In the genomic region with DNA sequence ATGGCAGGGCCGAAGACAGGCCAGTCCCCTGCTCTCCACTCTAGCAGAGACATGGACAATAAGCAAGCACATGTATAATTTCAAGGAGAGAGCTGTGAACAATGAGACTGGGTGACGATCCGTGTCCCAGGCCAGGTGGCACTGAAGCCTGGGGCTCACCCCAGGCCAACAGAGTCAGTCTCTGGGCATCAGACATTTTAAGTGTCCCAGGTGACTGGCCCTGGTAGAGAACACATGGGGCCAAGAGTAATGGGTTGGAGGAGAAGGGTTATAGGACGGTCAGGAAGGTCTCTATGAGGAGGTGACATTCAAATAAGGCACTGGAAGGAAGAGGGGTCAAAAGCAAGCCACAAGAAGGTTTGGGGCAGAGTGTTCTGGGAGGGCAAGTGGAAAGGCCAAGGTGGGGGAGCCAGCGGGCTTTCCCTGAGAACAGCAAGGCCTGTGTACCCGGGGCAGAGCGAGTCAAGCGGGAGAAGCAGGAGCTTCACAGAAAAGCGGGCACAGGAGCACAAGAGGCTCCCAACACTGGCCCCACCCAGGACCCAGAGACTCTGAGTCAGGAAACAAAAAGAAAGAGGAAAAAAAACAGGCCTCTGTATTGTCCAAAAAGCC, we compare ENCODE assay signal across 11 cellular contexts. TPM values are rescaled to one million over a fixed set of nuclear protein-coding genes. Genes with fewer than 3 reads are reported as not detected.
DNase-seq lines count a peak whose midpoint lies in the region; ATAC-seq and TF ChIP-seq lines count a peak whose summit lies in the region.
"Had no signal": no experiment of that assay in that cellular context is flagged by ENCODE, and none has a peak within 500 bp of the region (broad histone marks: within the 10 kb centered on the region; RNA-seq: fewer than 3 reads in every experiment).

No MANE protein-coding gene starts in this region.

- no peak for TF ChIP-seq EP300 in upper lobe of left lung (IDR thresholded peaks at IDR 0.05)

- no peak overlapping the region for H3K4me2 ChIP-seq in mammary epithelial cell (ENCODE audit: insufficient read depth, low read depth, low read length)

- H3K9me3 Mint-ChIP-seq in activated naive CD8-positive, alpha-beta T cell treated with anti-CD3 and anti-CD28 coated beads, Interleukin-2, amount 50 U/mL, for 24 hours, result no peaks in the 10 kb centered on the region

- H3K9ac ChIP-seq in mammary epithelial cell (ENCODE audit: insufficient read depth, low read length) (no peak overlapping the region), muscle layer of colon (ENCODE audit: low read length) (peak overlapping the region; percentile 89)

- peak overlapping the region; percentile 87 for H3K4me3 Mint-ChIP-seq in activated naive CD8-positive, alpha-beta T cell treated with anti-CD3 and anti-CD28 coated beads, Interleukin-2, amount 50 U/mL, for 24 hours

- peaks cover 61% of the 10 kb centered on the region for H3K36me3 Mint-ChIP-seq in activated naive CD8-positive, alpha-beta T cell treated with anti-CD3 and anti-CD28 coated beads, Interleukin-2, amount 50 U/mL, for 24 hours (ENCODE audit: low read depth)

- no peaks in the 10 kb centered on the region for H3K27me3 ChIP-seq in breast epithelium
- H3K27me3 ChIP-seq in mammary epithelial cell (ENCODE audit: insufficient read depth, low read length), result no peaks in the 10 kb centered on the region
- H3K27me3 ChIP-seq in muscle layer of colon (ENCODE audit: control insufficient read depth in 1 of 2, insufficient read depth in 2 of 2, low read length in 2 of 2), result no peaks in the 10 kb centered on the region
- no peaks in the 10 kb centered on the region for H3K27me3 ChIP-seq in upper lobe of left lung
- H3K27me3 ChIP-seq in psoas muscle (ENCODE audit: insufficient read depth in 3 of 3, low read length in 2 of 3), result no peaks in the 10 kb centered on the region

- dilution Hi-C loops in mammary epithelial cell (cut with HindIII; ENCODE audit: low sequenced_read_pairs), result loop anchor here (5.0 kb wide), 1 partner anchor 47 kb away; no protein-coding TSS in a partner anchor

- peaks cover 81% of the 10 kb centered on the region for H3K4me1 Mint-ChIP-seq in activated naive CD8-positive, alpha-beta T cell treated with anti-CD3 and anti-CD28 coated beads, Interleukin-2, amount 50 U/mL, for 24 hours

- BruUV-seq in mammary epithelial cell (replicated peaks; lab: Mats Ljungman, UMichigan), result no TSS peak

- intact Hi-C loops in breast epithelium (cut with DNase I; ENCODE audit: low total_unique reads) (loop anchor here (1.0 kb wide), 1 partner anchor 17 kb away; no protein-coding TSS in a partner anchor), mammary epithelial cell (cut with micrococcal nuclease) (no loop called here), psoas muscle (cut with DNase I) (no loop called here)

- H3K79me2 ChIP-seq in mammary epithelial cell (ENCODE audit: insufficient read depth, low read length), result no peaks in the 10 kb centered on the region

- H3K9me3 ChIP-seq in breast epithelium (no peaks in the 10 kb centered on the region), mammary epithelial cell (replicated peaks; ENCODE audit: insufficient read depth, low read length) (no peaks in the 10 kb centered on the region), muscle layer of colon (ENCODE audit: low read length) (no peaks in the 10 kb centered on the region), upper lobe of left lung (no peaks in the 10 kb centered on the region), psoas muscle (no peaks in the 10 kb centered on the region)

- H3K27ac ChIP-seq in breast epithelium, result peak overlapping the region; percentile 87 to 97
- H3K27ac ChIP-seq in mammary epithelial cell (ENCODE audit: insufficient read depth, low read depth, low read length), result no peak overlapping the region
- H3K27ac ChIP-seq in muscle layer of colon (ENCODE audit: low read depth, low read length), result no peak overlapping the region
- H3K27ac ChIP-seq in upper lobe of left lung, result peak overlapping the region; percentile 87 to 95 (median 92)
- no peak overlapping the region for H3K27ac ChIP-seq in psoas muscle

- no peaks in the 10 kb centered on the region for H3K27me3 Mint-ChIP-seq in activated naive CD8-positive, alpha-beta T cell treated with anti-CD3 and anti-CD28 coated beads, Interleukin-2, amount 50 U/mL, for 24 hours

- no peak for ATAC-seq in activated naive CD8-positive, alpha-beta T cell treated with anti-CD3 and anti-CD28 coated beads, Interleukin-2, amount 50 U/mL, for 24 hours
- ATAC-seq in upper lobe of left lung (ENCODE audit: low FRiP score in 2 of 2) (no peak), psoas muscle (no peak), HG02678 (IDR thresholded peaks at IDR 0.05; ENCODE audit: unreplicated experiment) (no peak)

- CTCF ChIA-PET in mammary epithelial cell (lab: Charles Lee; ENCODE audit: low non-redundant PET), result no interaction called here

- H2AFZ ChIP-seq in mammary epithelial cell (ENCODE audit: low read depth, low read length), result no peak overlapping the region

- H3K36me3 ChIP-seq in breast epithelium (no peaks in the 10 kb centered on the region), mammary epithelial cell (ENCODE audit: insufficient read depth, low read length) (no peaks in the 10 kb centered on the region), muscle layer of colon (ENCODE audit: insufficient read depth, low read length) (no peaks in the 10 kb centered on the region), upper lobe of left lung (no peaks in the 10 kb centered on the region), psoas muscle (ENCODE audit: insufficient read depth in 1 of 2, low read depth in 1 of 2) (no peaks in the 10 kb centered on the region)

- H3K27ac Mint-ChIP-seq in activated naive CD8-positive, alpha-beta T cell treated with anti-CD3 and anti-CD28 coated beads, Interleukin-2, amount 50 U/mL, for 24 hours, result peak overlapping the region; percentile 97

- WGBS in mammary epithelial cell (ENCODE audit: low coverage, missing lambda C conversion rate), result 85% methylated on average over 4 of the region's 9 CpGs
- WGBS in upper lobe of left lung, 2 donors, result 69 to 86% methylated on average over 8 of the region's 9 CpGs
- 70 to 87% (median 86%) methylated on average over 8 to 9 of the region's 9 CpGs for WGBS in psoas muscle, 3 donors

- in situ Hi-C loops in mammary epithelial cell (cut with MboI; ENCODE audit: low sequenced_read_pairs in 2 of 2), result no loop called here

- DNase-seq in breast epithelium (ENCODE audit: low spot score in 2 of 2) (no peak), mammary epithelial cell (no peak), upper lobe of left lung (no peak), psoas muscle (no peak), T-helper 9 cell (no peak)
- peak; percentile 45 for DNase-seq in activated naive CD8-positive, alpha-beta T cell treated with anti-CD3 and anti-CD28 coated beads, Interleukin-2, amount 50 U/mL, for 24 hours
- DNase-seq: AML-193 had no signal

- H3K4me1 ChIP-seq in breast epithelium (peaks cover 12 to 24% of the 10 kb centered on the region in 2 donors), mammary epithelial cell (ENCODE audit: insufficient read depth, low read length) (peaks cover 31% of the 10 kb centered on the region), muscle layer of colon (ENCODE audit: insufficient read depth, low read length) (peaks cover 47% of the 10 kb centered on the region), upper lobe of left lung (peaks cover 60 to 94% (median 71%) of the 10 kb centered on the region in 4 donors), psoas muscle (peaks cover 11% of the 10 kb centered on the region)

- no peak for TF ChIP-seq POLR2A in breast epithelium (IDR thresholded peaks at IDR 0.05)
- TF ChIP-seq POLR2A in upper lobe of left lung (IDR thresholded peaks at IDR 0.05), result no peak

- H4K20me1 ChIP-seq in mammary epithelial cell (ENCODE audit: insufficient read depth, low read length), result no peaks in the 10 kb centered on the region

- TF ChIP-seq CTCF in breast epithelium (IDR thresholded peaks at IDR 0.05) (no peak), mammary epithelial cell (conservative IDR thresholded peaks at IDR 0.05 in 1 of 2, IDR thresholded peaks at IDR 0.05 in 1 of 2; ENCODE audit: extremely low read depth in 1 of 2, insufficient read depth in 1 of 2, low read depth in 1 of 2, low read length in 2 of 2) (no peak), upper lobe of left lung (IDR thresholded peaks at IDR 0.05) (no peak), psoas muscle (IDR thresholded peaks at IDR 0.05) (no peak)

- peak overlapping the region in 1 of 3 donors; percentile 77 for H3K4me3 ChIP-seq in breast epithelium
- H3K4me3 ChIP-seq in mammary epithelial cell (replicated peaks in 1 of 3; ENCODE audit: insufficient read depth in 1 of 3, low read depth in 2 of 3, low read length in 3 of 3), result no peak overlapping the region
- H3K4me3 ChIP-seq in muscle layer of colon (ENCODE audit: low read depth in 1 of 2, low read length in 2 of 2), result no peak overlapping the region
- peak overlapping the region in 1 of 4 donors; percentile 71 for H3K4me3 ChIP-seq in upper lobe of left lung
- no peak overlapping the region for H3K4me3 ChIP-seq in psoas muscle
- H3K4me3 ChIP-seq: lung had no signal

RNA-seq across cellular contexts. Expression of a gene that starts 1.1 kb away (rescaled TPM):
- total RNA-seq in breast epithelium (10 to 100 TPM; 20.1 to 52.0 (median 35.7) TPM), mammary epithelial cell (1 to 10 TPM; 4.5 to 8.1 TPM), upper lobe of left lung (100 to 1,000 TPM in 1 of 6 donors, 10 to 100 TPM in 5; 38.3 to 152 (median 61.5) TPM), psoas muscle (1 to 10 TPM; 2.3 to 3.9 (median 2.9) TPM)
- polyA plus RNA-seq in mammary epithelial cell (2.8 TPM), psoas muscle (1 to 10 TPM; 1.5 to 2.1 (median 1.9) TPM)
- 6.4 TPM for polyA minus RNA-seq in mammary epithelial cell

RNA-seq across cellular contexts. Expression of a gene that starts 59.2 kb away (rescaled TPM):
- total RNA-seq in breast epithelium (1 to 10 TPM in 2 of 3 donors, not detected in 1; 1.6 to 2.9 TPM), mammary epithelial cell (not detected), upper lobe of left lung (1 to 10 TPM in 4 of 6 donors, not detected in 2; 2.2 to 5.5 (median 4.0) TPM), psoas muscle (not detected)
- polyA plus RNA-seq in mammary epithelial cell (not detected), psoas muscle (under 1 TPM in 1 of 3 donors, not detected in 2; 0.68 TPM)
- polyA minus RNA-seq in mammary epithelial cell, result not detected
- total RNA-seq: LHCN-M2 had no signal

Comparison
In these comparisons a context has a peak if more than half of its experiments do, and no peak if none do; other contexts are left out.
1. H3K27ac ChIP-seq: peak in breast epithelium (2 of 2) and upper lobe of left lung (4 of 4); none in mammary epithelial cell (single experiment), muscle layer of colon (single experiment) and psoas muscle (single experiment).